Comparison of ENCODE assay signal across 11 cellular contexts in the genomic region with DNA sequence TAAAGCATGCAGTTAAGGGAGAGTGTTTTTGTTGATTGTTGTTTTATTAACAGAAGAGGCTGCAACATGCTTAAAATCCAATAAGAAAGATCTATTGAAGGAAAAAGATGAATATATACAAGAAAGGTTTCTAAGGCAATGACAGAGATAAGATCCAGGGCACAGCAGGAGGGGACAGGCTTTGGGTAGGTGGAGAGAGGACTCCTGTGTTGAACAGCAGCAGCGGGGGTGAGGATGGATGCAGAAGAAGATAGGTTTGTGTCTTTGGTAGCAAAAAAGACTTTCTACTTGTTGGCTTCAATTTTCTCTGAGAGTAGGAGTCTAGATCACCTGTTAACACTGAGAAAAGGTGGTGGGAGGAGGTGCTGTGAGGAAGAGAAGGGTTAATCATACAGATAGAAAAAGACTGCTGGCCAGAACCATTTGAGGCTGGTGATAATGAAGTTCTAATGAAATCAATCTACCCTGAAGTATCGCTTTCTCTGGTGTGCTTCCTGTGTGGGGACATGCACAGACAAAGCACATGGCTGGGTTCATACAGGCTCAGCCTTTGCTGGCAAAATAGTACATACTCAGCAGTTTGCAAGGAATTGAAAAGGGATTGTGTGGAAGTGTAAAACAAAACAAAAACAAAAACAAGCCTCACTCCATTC. TPM values are rescaled to one million over a fixed set of nuclear protein-coding genes. Genes with fewer than 3 reads are reported as not detected.
DNase-seq lines count a peak whose midpoint lies in the region; ATAC-seq, FAIRE-seq and TF ChIP-seq lines count a peak whose summit lies in the region.
"Had no signal": no experiment of that assay in that cellular context is flagged by ENCODE, and none has a peak within 500 bp of the region (broad histone marks: within the 10 kb centered on the region; RNA-seq: fewer than 3 reads in every experiment).

No MANE protein-coding gene starts in this region.

- peak; percentile 85 for FAIRE-seq in GM18507 (lab: Jason Lieb, UNC)

- no peak overlapping the region for H3K4me3 Mint-ChIP-seq in T-cell

- peaks cover 0 to 7% (median 0%) of the 10 kb centered on the region in 3 donors for H3K4me1 Mint-ChIP-seq in T-cell

- peaks cover 52% of the 10 kb centered on the region for H3K4me1 ChIP-seq in foreskin keratinocyte

- peak overlapping the region; percentile 77 for H3K27ac ChIP-seq in foreskin keratinocyte
- H3K27ac ChIP-seq: thoracic aorta had no signal

- TF ChIP-seq CTCF in foreskin keratinocyte (conservative IDR thresholded peaks at IDR 0.05), result no peak

- H3K36me3 Mint-ChIP-seq in T-cell, result no peaks in the 10 kb centered on the region

- H3K27ac Mint-ChIP-seq in T-cell, result no peak overlapping the region

- DNase-seq in GM18507 (ENCODE audit: extremely low spot score, insufficient read length, low read depth) (no peak), foreskin keratinocyte (no peak), T-cell (no peak), C1 segment of cervical spinal cord (lab: John Stamatoyannopoulos, UW) (no peak), NCI-H1930 (lab: John Stamatoyannopoulos, UW) (no peak), NCI-H446 (lab: John Stamatoyannopoulos, UW) (no peak)
- DNase-seq: NCI-H187, occipital lobe had no signal

- H3K9me3 Mint-ChIP-seq in T-cell, result no peaks in the 10 kb centered on the region

- POLR2A ChIA-PET in T-cell (lab: Charles Lee), result no interaction called here

- no peaks in the 10 kb centered on the region for H3K27me3 ChIP-seq in foreskin keratinocyte

- H3K27me3 Mint-ChIP-seq in T-cell, result no peaks in the 10 kb centered on the region

- CTCF ChIA-PET in T-cell (lab: Charles Lee), result no interaction called here

- peak; percentile 86 for ATAC-seq in GM21526 (IDR thresholded peaks at IDR 0.05; ENCODE audit: low FRiP score, unreplicated experiment)
- ATAC-seq in HG03439 (IDR thresholded peaks at IDR 0.05; ENCODE audit: unreplicated experiment), result peak; percentile 71
- peak; percentile 57 for ATAC-seq in foreskin keratinocyte
- ATAC-seq in T-cell (replicated peaks in 1 of 4), result no peak

RNA-seq across cellular contexts. Expression of gene DST, which starts 17.2 kb away (rescaled TPM):
- total RNA-seq in foreskin keratinocyte (273 and 285 TPM in 2 replicates), T-cell (10 to 100 TPM in 1 of 5 donors, 1 to 10 TPM in 4; 3.1 to 12.1 (median 7.4) TPM)
- polyA plus RNA-seq in foreskin keratinocyte, result 46.7 and 50.0 TPM in 2 replicates

Comparison
In these comparisons a context has a peak if more than half of its experiments do, and no peak if none do; other contexts are left out.
1. ATAC-seq: peak in GM21526 (single experiment), HG03439 (single experiment) and foreskin keratinocyte (single experiment); none in T-cell (0 of 4).
2. RNA of gene DST, which starts 17.2 kb away (total RNA-seq): 273 to 285 TPM in foreskin keratinocyte; 3.1 to 12.1 TPM in T-cell; every median in the first group is over 10 times any median in the second.